Comparison of ENCODE assay signal across 1 cellular context in genomic region chr5:141878186-141878770, GRCh38.
TF ChIP-seq lines count a peak whose summit lies in the region.

Gene PCDH1 (minus strand): TSS chr5:141878410. CDS start chr5:141878262, 148 bp downstream.

TF ChIP-seq in K562, 482 proteins besides CTCF, POLR2A, EP300 and RAD21 (continued from another document):
- no peak for TF ChIP-seq CCNT2 (IDR thresholded peaks at IDR 0.05; ENCODE audit: borderline replicate concordance, extremely low read depth, insufficient read length, low read depth, low read length)
- TF ChIP-seq ARHGAP35 (IDR thresholded peaks at IDR 0.05; ENCODE audit: partially characterized antibody), result peak; percentile 22
- TF ChIP-seq IRF1 (CRISPR knock-in tag; IDR thresholded peaks at IDR 0.05; ENCODE audit: borderline replicate concordance), result no peak
- TF ChIP-seq LEF1 (IDR thresholded peaks at IDR 0.05), result no peak
- TF ChIP-seq VEZF1 (CRISPR knock-in tag; IDR thresholded peaks at IDR 0.05), result peak; percentile 88
- no peak for TF ChIP-seq FOXO4 (CRISPR knock-in tag; IDR thresholded peaks at IDR 0.05)
- TF ChIP-seq NONO (IDR thresholded peaks at IDR 0.05; ENCODE audit: low read depth in 2 of 2, low read length in 1 of 2), result peak in 1 of 2 experiments; percentile 77; a peak in 1 of 4 replicates
